In genomic region chr6:29720863-29721262, GRCh38 we compare ENCODE assay signal across 1 cellular context.
TF ChIP-seq lines count a peak whose summit lies in the region.

No MANE protein-coding gene starts in this region.

TF ChIP-seq in K562, 482 proteins besides CTCF, POLR2A, EP300 and RAD21 (continued from another document):
- TF ChIP-seq, protein P1, sequence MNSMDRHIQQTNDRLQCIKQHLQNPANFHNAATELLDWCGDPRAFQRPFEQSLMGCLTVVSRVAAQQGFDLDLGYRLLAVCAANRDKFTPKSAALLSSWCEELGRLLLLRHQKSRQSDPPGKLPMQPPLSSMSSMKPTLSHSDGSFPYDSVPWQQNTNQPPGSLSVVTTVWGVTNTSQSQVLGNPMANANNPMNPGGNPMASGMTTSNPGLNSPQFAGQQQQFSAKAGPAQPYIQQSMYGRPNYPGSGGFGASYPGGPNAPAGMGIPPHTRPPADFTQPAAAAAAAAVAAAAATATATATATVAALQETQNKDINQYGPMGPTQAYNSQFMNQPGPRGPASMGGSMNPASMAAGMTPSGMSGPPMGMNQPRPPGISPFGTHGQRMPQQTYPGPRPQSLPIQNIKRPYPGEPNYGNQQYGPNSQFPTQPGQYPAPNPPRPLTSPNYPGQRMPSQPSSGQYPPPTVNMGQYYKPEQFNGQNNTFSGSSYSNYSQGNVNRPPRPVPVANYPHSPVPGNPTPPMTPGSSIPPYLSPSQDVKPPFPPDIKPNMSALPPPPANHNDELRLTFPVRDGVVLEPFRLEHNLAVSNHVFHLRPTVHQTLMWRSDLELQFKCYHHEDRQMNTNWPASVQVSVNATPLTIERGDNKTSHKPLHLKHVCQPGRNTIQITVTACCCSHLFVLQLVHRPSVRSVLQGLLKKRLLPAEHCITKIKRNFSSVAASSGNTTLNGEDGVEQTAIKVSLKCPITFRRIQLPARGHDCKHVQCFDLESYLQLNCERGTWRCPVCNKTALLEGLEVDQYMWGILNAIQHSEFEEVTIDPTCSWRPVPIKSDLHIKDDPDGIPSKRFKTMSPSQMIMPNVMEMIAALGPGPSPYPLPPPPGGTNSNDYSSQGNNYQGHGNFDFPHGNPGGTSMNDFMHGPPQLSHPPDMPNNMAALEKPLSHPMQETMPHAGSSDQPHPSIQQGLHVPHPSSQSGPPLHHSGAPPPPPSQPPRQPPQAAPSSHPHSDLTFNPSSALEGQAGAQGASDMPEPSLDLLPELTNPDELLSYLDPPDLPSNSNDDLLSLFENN (IDR thresholded peaks at IDR 0.05; ENCODE audit: low read depth in 2 of 2, low read length in 2 of 2): no peak
- TF ChIP-seq SMAD4 (CRISPR knock-in tag; conservative IDR thresholded peaks at IDR 0.05): no peak
TF ChIP-seq in K562: peak in this region for 0.
